ENCODE assay signal across 8 cellular contexts in the genomic region with DNA sequence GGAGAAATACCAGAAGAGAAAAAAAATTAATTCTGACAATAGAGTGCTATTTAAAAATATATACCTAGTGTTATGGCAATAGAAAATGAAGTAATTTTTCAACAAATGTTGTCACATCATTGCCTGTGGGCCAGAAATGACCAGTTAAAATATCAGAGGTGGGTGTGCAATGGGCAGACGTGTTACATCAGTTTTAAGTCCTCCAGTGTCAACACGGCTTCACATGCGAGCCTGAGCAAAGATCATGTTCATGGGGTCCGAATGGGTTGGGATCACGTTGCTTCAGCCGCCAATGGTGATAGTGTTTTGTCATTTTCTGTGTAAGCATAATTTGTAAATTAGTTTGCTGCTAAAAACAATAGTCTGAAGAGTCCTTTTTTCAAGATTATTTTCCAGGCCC.
"Had no signal": no experiment of that assay in that cellular context is flagged by ENCODE, and none has a peak within 500 bp of the region (broad histone marks: within the 10 kb centered on the region; RNA-seq: fewer than 3 reads in every experiment).

No MANE protein-coding gene starts in this region.

- H3K4me3 ChIP-seq: GM23248 had no signal

- H3K27ac ChIP-seq: GM23248, HL-60, KMS-11 had no signal

- FAIRE-seq: H1, H54 had no signal

- H3K4me2 ChIP-seq: KMS-11 had no signal

- H3K9ac ChIP-seq: GM23248, KMS-11 had no signal

- DNase-seq: GM23248, H9, HCEC 1CT, KBM-7 had no signal

- H2AFZ ChIP-seq: GM23248 had no signal
